In genomic region chr19:57499332-57499679, GRCh38 we compare ENCODE assay signal across 6 cellular contexts. TPM values are rescaled to one million over a fixed set of nuclear protein-coding genes. Genes with fewer than 3 reads are reported as not detected.
DNase-seq lines count a peak whose midpoint lies in the region; ATAC-seq, FAIRE-seq and TF ChIP-seq lines count a peak whose summit lies in the region.
"Not testable (repeated sequence)": the region's sequence is repeated elsewhere in the genome, so short reads cannot be mapped to it uniquely, and the experiment has no call there.

No MANE protein-coding gene starts in this region.

- TF ChIP-seq RAD21 in H1 (IDR thresholded peaks at IDR 0.05 in 1 of 2, conservative IDR thresholded peaks at IDR 0.05 in 1 of 2; ENCODE audit: low read depth in 2 of 2, low read length in 2 of 2), result not testable (repeated sequence)

- H3K4me1 Mint-ChIP-seq in activated naive CD4-positive, alpha-beta T cell treated with anti-CD3 and anti-CD28 coated beads for 36 hours (ENCODE audit: low read depth), result peaks cover 22% of the 10 kb centered on the region
- H3K4me1 Mint-ChIP-seq in nephron progenitor cell, result peaks cover 17% of the 10 kb centered on the region

- not testable (repeated sequence) for H2BK15ac ChIP-seq in H1 (ENCODE audit: low read length)

- H2BK12ac ChIP-seq in H1 (ENCODE audit: low read depth, low read length), result not testable (repeated sequence)

- peak overlapping the region; percentile 80 for H3K4me3 Mint-ChIP-seq in activated naive CD4-positive, alpha-beta T cell treated with anti-CD3 and anti-CD28 coated beads for 36 hours
- H3K4me3 Mint-ChIP-seq in nephron progenitor cell, result peak overlapping the region; percentile 83

- not testable (repeated sequence) for H2BK20ac ChIP-seq in H1 (ENCODE audit: low read length)

- DNase-seq in DND-41; activated naive CD4-positive, alpha-beta T cell treated with anti-CD3 and anti-CD28 coated beads for 36 hours; H1 (ENCODE audit: low read depth in 1 of 2, low spot score in 2 of 2); nephron progenitor cell: not testable (repeated sequence)

- H4K20me1 ChIP-seq in DND-41 (ENCODE audit: insufficient read depth, low read length); SU-DHL-6 (ENCODE audit: low read depth, low read length); H1 (replicated peaks in 1 of 2; ENCODE audit: control insufficient read depth in 1 of 2, insufficient read depth in 2 of 2, low read length in 2 of 2): not testable (repeated sequence)

- not testable (repeated sequence) for TF ChIP-seq EP300 in H1 (IDR thresholded peaks at IDR 0.05; ENCODE audit: borderline replicate concordance in 1 of 2, low read depth in 2 of 2, low read length in 2 of 2)

- not testable (repeated sequence) for H3K4ac ChIP-seq in H1 (replicated peaks; ENCODE audit: insufficient read length, low read depth, low read length)

- not testable (repeated sequence) for H2BK120ac ChIP-seq in H1 (replicated peaks; ENCODE audit: low read depth, low read length)

- H3K9me3 Mint-ChIP-seq in activated naive CD4-positive, alpha-beta T cell treated with anti-CD3 and anti-CD28 coated beads for 36 hours, result peaks cover 60% of the 10 kb centered on the region
- peaks cover 89% of the 10 kb centered on the region for H3K9me3 Mint-ChIP-seq in nephron progenitor cell

- H3K9me2 ChIP-seq in SU-DHL-6 (replicated peaks; ENCODE audit: insufficient read depth, low read length), result not testable (repeated sequence)

- FAIRE-seq in H1 (lab: Jason Lieb, UNC), result not testable (repeated sequence)

- not testable (repeated sequence) for H3K18ac ChIP-seq in H1 (ENCODE audit: extremely low read depth, low read length)

- H3K23ac ChIP-seq in H1 (ENCODE audit: insufficient read length), result not testable (repeated sequence)

- POLR2A ChIA-PET in H1 (lab: Charles Lee; ENCODE audit: partially characterized antibody), result interaction anchor here (0.8 to 1.0 kb wide), 2 partner anchors 12 to 59 kb away, joined by 3 read pairs; partner anchors contain the start of gene ZNF419

- H3K79me2 ChIP-seq in DND-41 (ENCODE audit: insufficient read depth, low read length) (peaks cover 39% of the 10 kb centered on the region), H1 (ENCODE audit: control insufficient read depth in 1 of 2, insufficient read depth in 2 of 2, low read length in 2 of 2) (peaks cover 3 to 23% of the 10 kb centered on the region in 2 experiments; a peak in 3 of 4 replicates)
- not testable (repeated sequence) for H3K79me2 ChIP-seq in SU-DHL-6 (ENCODE audit: insufficient read depth, low read length)

- H2BK5ac ChIP-seq in H1 (ENCODE audit: low read depth, low read length), result not testable (repeated sequence)

- peaks cover 52% of the 10 kb centered on the region for H3K36me3 Mint-ChIP-seq in activated naive CD4-positive, alpha-beta T cell treated with anti-CD3 and anti-CD28 coated beads for 36 hours (ENCODE audit: low read depth)
- peaks cover 71% of the 10 kb centered on the region for H3K36me3 Mint-ChIP-seq in nephron progenitor cell (ENCODE audit: low read depth)

- ATAC-seq in DND-41 (ENCODE audit: insufficient read depth, low read depth), result not testable (repeated sequence)

- not testable (repeated sequence) for H3K27me3 ChIP-seq in DND-41 (ENCODE audit: insufficient read depth, low read length, poor library complexity); SU-DHL-6 (ENCODE audit: low read length); H1 (replicated peaks in 1 of 4; ENCODE audit: control insufficient read depth in 3 of 4, extremely low read depth in 1 of 4, insufficient read depth in 3 of 4, low read length in 3 of 4); subcutaneous abdominal adipose tissue (ENCODE audit: control insufficient read depth in 5 of 5, insufficient read depth in 4 of 5, low read length in 5 of 5)

- H2AFZ ChIP-seq in DND-41 (ENCODE audit: low read depth, low read length) (peak overlapping the region; percentile 67), SU-DHL-6 (ENCODE audit: low read depth, low read length, severe bottlenecking) (peak overlapping the region; percentile 32), H1 (ENCODE audit: low read length) (0 out of 2 replicates have a peak overlapping the region, but pooled peaks have one; percentile 77)

- not testable (repeated sequence) for H3K56ac ChIP-seq in H1 (replicated peaks; ENCODE audit: insufficient read length, low read depth, low read length)

- TF ChIP-seq CTCF in DND-41 (IDR thresholded peaks at IDR 0.05; ENCODE audit: borderline replicate concordance, extremely low read depth, low read length, poor library complexity, severe bottlenecking); SU-DHL-6 (IDR thresholded peaks at IDR 0.05; ENCODE audit: insufficient read depth, low read length, poor library complexity, severe bottlenecking); H1 (IDR thresholded peaks at IDR 0.05; ENCODE audit: control extremely low read depth in 1 of 3, insufficient read depth in 1 of 3, low read depth in 1 of 3, low read length in 3 of 3); nephron progenitor cell (IDR thresholded peaks at IDR 0.05): not testable (repeated sequence)

- H3K14ac ChIP-seq in H1 (ENCODE audit: insufficient read length), result not testable (repeated sequence)

- H3K9ac ChIP-seq in DND-41 (ENCODE audit: low read depth, low read length); SU-DHL-6 (ENCODE audit: low read length); H1 (replicated peaks in 1 of 4; ENCODE audit: extremely low read depth in 1 of 4, low read depth in 3 of 4, low read length in 3 of 4); subcutaneous abdominal adipose tissue (ENCODE audit: low read length in 5 of 5): not testable (repeated sequence)

- peaks cover 20% of the 10 kb centered on the region for H3K4me1 ChIP-seq in DND-41 (ENCODE audit: insufficient read depth, low read length)
- H3K4me1 ChIP-seq in H1 (replicated peaks in 1 of 4; ENCODE audit: control insufficient read depth in 3 of 4, insufficient read depth in 4 of 4, low read length in 3 of 4); subcutaneous abdominal adipose tissue (ENCODE audit: control insufficient read depth in 5 of 5, insufficient read depth in 5 of 5, low read length in 5 of 5): not testable (repeated sequence)

- H3F3A ChIP-seq in SU-DHL-6 (ENCODE audit: insufficient read depth), result not testable (repeated sequence)

- not testable (repeated sequence) for H3K27ac ChIP-seq in DND-41 (ENCODE audit: low read length); SU-DHL-6 (ENCODE audit: low read depth, low read length); H1 (ENCODE audit: low read depth, low read length); subcutaneous abdominal adipose tissue (ENCODE audit: low read depth, low read length)

- H4K91ac ChIP-seq in H1 (replicated peaks; ENCODE audit: insufficient read length, low read length), result not testable (repeated sequence)

- CTCF ChIA-PET in activated naive CD4-positive, alpha-beta T cell treated with anti-CD3 and anti-CD28 coated beads for 36 hours (lab: Charles Lee); H1 (lab: Charles Lee; ENCODE audit: partially characterized antibody): not testable (repeated sequence)

- H3K9me3 ChIP-seq in DND-41 (ENCODE audit: insufficient read depth, low read length, severe bottlenecking), result peaks cover 35% of the 10 kb centered on the region
- H3K9me3 ChIP-seq in SU-DHL-6 (ENCODE audit: insufficient read depth, low read length); H1 (ENCODE audit: insufficient read depth in 2 of 2, low read depth in 1 of 2, low read length in 1 of 2): not testable (repeated sequence)
- H3K9me3 ChIP-seq in subcutaneous abdominal adipose tissue (ENCODE audit: control insufficient read depth in 5 of 5, low read length in 5 of 5), result peaks cover 0 to 17% (median 11%) of the 10 kb centered on the region in 5 donors

- H3K27me3 Mint-ChIP-seq in activated naive CD4-positive, alpha-beta T cell treated with anti-CD3 and anti-CD28 coated beads for 36 hours (ENCODE audit: low read depth); nephron progenitor cell (ENCODE audit: low read depth, poor library complexity): not testable (repeated sequence)

- H3K4me3 ChIP-seq in DND-41 (ENCODE audit: low read depth in 1 of 2, low read length in 2 of 2) (peak overlapping the region in 1 of 2 experiments; percentile 61; a peak in 2 of 4 replicates), H1 (ENCODE audit: extremely low read depth in 1 of 4, insufficient read depth in 2 of 4, low read depth in 3 of 4, low read length in 4 of 4) (peak overlapping the region in 2 of 4 experiments; percentile 69 to 85; a peak in 2 of 8 replicates), subcutaneous abdominal adipose tissue (ENCODE audit: low read depth in 1 of 5, low read length in 5 of 5) (peak overlapping the region in 3 of 5 donors; percentile 72 to 82 (median 81))
- H3K4me3 ChIP-seq in SU-DHL-6 (ENCODE audit: insufficient read depth, low read length, poor library complexity, severe bottlenecking), result not testable (repeated sequence)

- H4K8ac ChIP-seq in H1 (ENCODE audit: extremely low read depth, insufficient read depth, low read length), result not testable (repeated sequence)

- TF ChIP-seq POLR2A in H1 (IDR thresholded peaks at IDR 0.05; ENCODE audit: control extremely low read depth in 1 of 2, low read depth in 2 of 2, low read length in 2 of 2), result not testable (repeated sequence)

- intact Hi-C loops in activated naive CD4-positive, alpha-beta T cell treated with anti-CD3 and anti-CD28 coated beads for 36 hours (cut with micrococcal nuclease), result loop anchor here (1.0 to 2.0 kb wide), 3 partner anchors 28 to 88 kb away; partner anchors contain the start of genes ZNF17, ZNF549 and ZNF550

- H3K27ac Mint-ChIP-seq in activated naive CD4-positive, alpha-beta T cell treated with anti-CD3 and anti-CD28 coated beads for 36 hours, result peak overlapping the region; percentile 48
- peak overlapping the region; percentile 52 for H3K27ac Mint-ChIP-seq in nephron progenitor cell

- H3K36me3 ChIP-seq in DND-41 (ENCODE audit: insufficient read depth, low read length) (peaks cover 37% of the 10 kb centered on the region), subcutaneous abdominal adipose tissue (ENCODE audit: control insufficient read depth in 5 of 5, insufficient read depth in 5 of 5, low read length in 5 of 5) (peaks cover 3 to 12% (median 11%) of the 10 kb centered on the region in 5 donors)
- H3K36me3 ChIP-seq in SU-DHL-6 (ENCODE audit: low read length); H1 (ENCODE audit: control insufficient read depth in 2 of 4, insufficient read depth in 4 of 4, low read length in 3 of 4): not testable (repeated sequence)

- not testable (repeated sequence) for H3K23me2 ChIP-seq in H1 (ENCODE audit: low read depth, low read length)

- not testable (repeated sequence) for H3K79me1 ChIP-seq in H1 (ENCODE audit: low read depth, low read length)

- H2AK5ac ChIP-seq in H1 (ENCODE audit: low read depth, low read length), result not testable (repeated sequence)

- H3K4me2 ChIP-seq in DND-41 (ENCODE audit: insufficient read depth, low read length) (peak overlapping the region; percentile 52), SU-DHL-6 (ENCODE audit: low read depth, low read length, poor library complexity, severe bottlenecking) (peak overlapping the region; percentile 31), H1 (ENCODE audit: insufficient read depth in 1 of 2, low read depth in 2 of 2, low read length in 2 of 2) (peak overlapping the region; percentile 46; a peak in 2 of 4 replicates)

- H4K5ac ChIP-seq in H1 (ENCODE audit: insufficient read length, low read depth, low read length), result not testable (repeated sequence)

RNA-seq across cellular contexts. Expression of gene ZNF773, which starts 0.4 kb away (rescaled TPM):
- total RNA-seq in activated naive CD4-positive, alpha-beta T cell treated with anti-CD3 and anti-CD28 coated beads for 36 hours, result 1 to 10 TPM; 4.2 to 5.0 TPM
- total RNA-seq in H1 (2021; fragmentation: NEBNext Ultra II Directional; extraction: Animal tissue kit (Norgen Biotek cat#: 25700)), result 8.3 and 9.0 TPM in 2 replicates
- polyA plus RNA-seq in H1 (2011; rRNA removed), result 4.2 and 5.6 TPM in 2 replicates
- 5.9 TPM for polyA plus RNA-seq in H1 (2011; cell fraction: cytosol; rRNA removed)
- 6.3 TPM for polyA plus RNA-seq in H1 (2011; cell fraction: nucleus; rRNA removed)
- 4.3 to 7.0 TPM (median 5.3 TPM) in 4 replicates for polyA plus RNA-seq in H1 (2012, experiment 1 of 2)
- 1.4 TPM for polyA plus RNA-seq in H1 (2012, experiment 2 of 2)
- 4.5 TPM for polyA plus RNA-seq in H1 (2013, experiment 1 of 2)
- 4.8 TPM for polyA plus RNA-seq in H1 (2013, experiment 2 of 2)
- 11.7 and 12.2 TPM in 2 replicates for polyA minus RNA-seq in H1 (2011; rRNA and poly(A)+ RNA removed)
- polyA minus RNA-seq in H1 (2011; cell fraction: cytosol; rRNA and poly(A)+ RNA removed), result 3.0 TPM
- 13.8 TPM for polyA minus RNA-seq in H1 (2011; cell fraction: nucleus; rRNA and poly(A)+ RNA removed)

RNA-seq across cellular contexts. Expression of gene ZNF419, which starts 11.8 kb away (rescaled TPM):
- 1 to 10 TPM; 5.3 to 5.9 TPM for total RNA-seq in activated naive CD4-positive, alpha-beta T cell treated with anti-CD3 and anti-CD28 coated beads for 36 hours
- total RNA-seq in H1 (2021; fragmentation: NEBNext Ultra II Directional; extraction: Animal tissue kit (Norgen Biotek cat#: 25700)), result 10.0 and 11.9 TPM in 2 replicates
- 5.8 and 8.7 TPM in 2 replicates for polyA plus RNA-seq in H1 (2011; rRNA removed)
- 6.7 TPM for polyA plus RNA-seq in H1 (2011; cell fraction: cytosol; rRNA removed)
- 9.6 TPM for polyA plus RNA-seq in H1 (2011; cell fraction: nucleus; rRNA removed)
- 6.3 to 9.5 TPM (median 7.6 TPM) in 4 replicates for polyA plus RNA-seq in H1 (2012, experiment 1 of 2)
- polyA plus RNA-seq in H1 (2012, experiment 2 of 2), result 1.5 TPM
- polyA plus RNA-seq in H1 (2013, experiment 1 of 2), result 6.2 TPM
- polyA plus RNA-seq in H1 (2013, experiment 2 of 2), result 6.2 TPM
- 8.6 and 9.4 TPM in 2 replicates for polyA minus RNA-seq in H1 (2011; rRNA and poly(A)+ RNA removed)
- 7.0 TPM for polyA minus RNA-seq in H1 (2011; cell fraction: cytosol; rRNA and poly(A)+ RNA removed)
- polyA minus RNA-seq in H1 (2011; cell fraction: nucleus; rRNA and poly(A)+ RNA removed), result 9.5 TPM

RNA-seq across cellular contexts. Expression of gene ZNF772, which starts 21.9 kb away (rescaled TPM):
- total RNA-seq in activated naive CD4-positive, alpha-beta T cell treated with anti-CD3 and anti-CD28 coated beads for 36 hours, result 1 to 10 TPM; 6.0 to 8.3 TPM
- 15.2 and 15.7 TPM in 2 replicates for total RNA-seq in H1 (2021; fragmentation: NEBNext Ultra II Directional; extraction: Animal tissue kit (Norgen Biotek cat#: 25700))
- 4.0 and 4.6 TPM in 2 replicates for polyA plus RNA-seq in H1 (2011; rRNA removed)
- polyA plus RNA-seq in H1 (2011; cell fraction: cytosol; rRNA removed), result 7.5 TPM
- polyA plus RNA-seq in H1 (2011; cell fraction: nucleus; rRNA removed), result 10.2 TPM
- 6.6 to 8.3 TPM (median 7.3 TPM) in 4 replicates for polyA plus RNA-seq in H1 (2012, experiment 1 of 2)
- polyA plus RNA-seq in H1 (2012, experiment 2 of 2), result 0.62 TPM
- polyA plus RNA-seq in H1 (2013, experiment 1 of 2), result 8.4 TPM
- 7.8 TPM for polyA plus RNA-seq in H1 (2013, experiment 2 of 2)
- polyA minus RNA-seq in H1 (2011; rRNA and poly(A)+ RNA removed), result 24.0 and 36.0 TPM in 2 replicates
- polyA minus RNA-seq in H1 (2011; cell fraction: cytosol; rRNA and poly(A)+ RNA removed), result 15.3 TPM
- 25.1 TPM for polyA minus RNA-seq in H1 (2011; cell fraction: nucleus; rRNA and poly(A)+ RNA removed)

RNA-seq across cellular contexts. Expression of gene ZNF549, which starts 27.9 kb away (rescaled TPM):
- 1 to 10 TPM; 1.8 TPM for total RNA-seq in activated naive CD4-positive, alpha-beta T cell treated with anti-CD3 and anti-CD28 coated beads for 36 hours
- 9.7 and 10.4 TPM in 2 replicates for total RNA-seq in H1 (2021; fragmentation: NEBNext Ultra II Directional; extraction: Animal tissue kit (Norgen Biotek cat#: 25700))
- 3.0 and 4.3 TPM in 2 replicates for polyA plus RNA-seq in H1 (2011; rRNA removed)
- 5.4 TPM for polyA plus RNA-seq in H1 (2011; cell fraction: cytosol; rRNA removed)
- 4.5 TPM for polyA plus RNA-seq in H1 (2011; cell fraction: nucleus; rRNA removed)
- 5.4 to 8.9 TPM (median 5.9 TPM) in 4 replicates for polyA plus RNA-seq in H1 (2012, experiment 1 of 2)
- polyA plus RNA-seq in H1 (2012, experiment 2 of 2), result 0.55 TPM
- 5.1 TPM for polyA plus RNA-seq in H1 (2013, experiment 1 of 2)
- 4.9 TPM for polyA plus RNA-seq in H1 (2013, experiment 2 of 2)
- polyA minus RNA-seq in H1 (2011; rRNA and poly(A)+ RNA removed), result 12.5 and 16.8 TPM in 2 replicates
- 9.9 TPM for polyA minus RNA-seq in H1 (2011; cell fraction: cytosol; rRNA and poly(A)+ RNA removed)
- 11.5 TPM for polyA minus RNA-seq in H1 (2011; cell fraction: nucleus; rRNA and poly(A)+ RNA removed)

RNA-seq across cellular contexts. Expression of gene VN1R1, which starts 42.4 kb away (rescaled TPM):
- total RNA-seq in activated naive CD4-positive, alpha-beta T cell treated with anti-CD3 and anti-CD28 coated beads for 36 hours, result under 1 TPM; 0.15 to 0.19 TPM
- 1.4 and 1.8 TPM in 2 replicates for total RNA-seq in H1 (2021; fragmentation: NEBNext Ultra II Directional; extraction: Animal tissue kit (Norgen Biotek cat#: 25700))
- 0.57 and 0.71 TPM in 2 replicates for polyA plus RNA-seq in H1 (2011; rRNA removed)
- polyA plus RNA-seq in H1 (2011; cell fraction: cytosol; rRNA removed), result 0.88 TPM
- polyA plus RNA-seq in H1 (2011; cell fraction: nucleus; rRNA removed), result 1.3 TPM
- polyA plus RNA-seq in H1 (2012, experiment 1 of 2), result 1.2 to 2.4 TPM (median 1.7 TPM) in 4 replicates
- polyA plus RNA-seq in H1 (2012, experiment 2 of 2), result 0.28 TPM
- 1.5 TPM for polyA plus RNA-seq in H1 (2013, experiment 1 of 2)
- polyA plus RNA-seq in H1 (2013, experiment 2 of 2), result 1.3 TPM
- 1.9 TPM in 2 replicates for polyA minus RNA-seq in H1 (2011; rRNA and poly(A)+ RNA removed)
- polyA minus RNA-seq in H1 (2011; cell fraction: cytosol; rRNA and poly(A)+ RNA removed), result not detected
- polyA minus RNA-seq in H1 (2011; cell fraction: nucleus; rRNA and poly(A)+ RNA removed), result 2.1 TPM
